1 cellular context compared by ENCODE assay signal in the genomic region with DNA sequence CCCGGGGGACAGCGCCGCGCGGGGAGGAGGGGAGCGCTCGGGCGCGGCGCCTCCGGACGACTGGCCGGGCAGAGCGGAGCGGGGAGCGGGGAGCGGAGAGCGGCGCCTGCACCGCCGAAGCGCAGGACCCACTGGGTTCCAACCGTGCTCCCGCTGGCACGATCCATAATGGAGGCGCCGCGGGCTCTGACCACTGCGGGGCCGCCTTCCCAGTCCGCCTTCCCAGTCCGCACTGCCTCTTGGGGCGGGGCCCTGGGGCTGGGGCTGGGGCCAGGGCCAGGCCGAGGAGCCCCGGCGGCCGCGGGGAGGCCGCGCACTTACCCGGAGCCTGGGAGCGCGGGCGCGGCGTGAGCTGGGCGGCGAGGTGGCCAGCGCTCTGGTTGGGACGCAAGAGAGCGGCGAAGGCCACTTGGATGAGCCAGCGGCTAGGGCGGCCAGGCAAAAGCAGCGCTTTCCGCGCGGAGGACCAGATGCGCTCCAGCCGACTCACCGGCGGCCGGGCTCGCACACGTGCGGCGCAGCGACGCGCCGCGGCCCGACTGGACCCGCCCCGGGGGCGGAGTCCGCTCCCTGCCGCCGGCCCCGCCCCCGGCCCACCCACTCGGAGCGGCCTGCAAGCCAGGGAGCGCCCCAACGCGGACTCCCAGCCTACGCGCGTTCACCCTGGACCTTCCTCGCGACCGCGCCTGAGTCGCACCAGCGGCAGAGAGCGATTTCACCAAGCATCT.
TF ChIP-seq lines count a peak whose summit lies in the region.

A gene with protein sequence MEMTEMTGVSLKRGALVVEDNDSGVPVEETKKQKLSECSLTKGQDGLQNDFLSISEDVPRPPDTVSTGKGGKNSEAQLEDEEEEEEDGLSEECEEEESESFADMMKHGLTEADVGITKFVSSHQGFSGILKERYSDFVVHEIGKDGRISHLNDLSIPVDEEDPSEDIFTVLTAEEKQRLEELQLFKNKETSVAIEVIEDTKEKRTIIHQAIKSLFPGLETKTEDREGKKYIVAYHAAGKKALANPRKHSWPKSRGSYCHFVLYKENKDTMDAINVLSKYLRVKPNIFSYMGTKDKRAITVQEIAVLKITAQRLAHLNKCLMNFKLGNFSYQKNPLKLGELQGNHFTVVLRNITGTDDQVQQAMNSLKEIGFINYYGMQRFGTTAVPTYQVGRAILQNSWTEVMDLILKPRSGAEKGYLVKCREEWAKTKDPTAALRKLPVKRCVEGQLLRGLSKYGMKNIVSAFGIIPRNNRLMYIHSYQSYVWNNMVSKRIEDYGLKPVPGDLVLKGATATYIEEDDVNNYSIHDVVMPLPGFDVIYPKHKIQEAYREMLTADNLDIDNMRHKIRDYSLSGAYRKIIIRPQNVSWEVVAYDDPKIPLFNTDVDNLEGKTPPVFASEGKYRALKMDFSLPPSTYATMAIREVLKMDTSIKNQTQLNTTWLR (minus strand): TSS at position 541 of the 728 bp plus-strand sequence. CDS start 13,759 bp downstream, outside the sequence.

TF ChIP-seq in HepG2, 621 proteins besides CTCF, POLR2A, EP300 and RAD21 (continued from another document and continues in another):
- TF ChIP-seq, protein P1, sequence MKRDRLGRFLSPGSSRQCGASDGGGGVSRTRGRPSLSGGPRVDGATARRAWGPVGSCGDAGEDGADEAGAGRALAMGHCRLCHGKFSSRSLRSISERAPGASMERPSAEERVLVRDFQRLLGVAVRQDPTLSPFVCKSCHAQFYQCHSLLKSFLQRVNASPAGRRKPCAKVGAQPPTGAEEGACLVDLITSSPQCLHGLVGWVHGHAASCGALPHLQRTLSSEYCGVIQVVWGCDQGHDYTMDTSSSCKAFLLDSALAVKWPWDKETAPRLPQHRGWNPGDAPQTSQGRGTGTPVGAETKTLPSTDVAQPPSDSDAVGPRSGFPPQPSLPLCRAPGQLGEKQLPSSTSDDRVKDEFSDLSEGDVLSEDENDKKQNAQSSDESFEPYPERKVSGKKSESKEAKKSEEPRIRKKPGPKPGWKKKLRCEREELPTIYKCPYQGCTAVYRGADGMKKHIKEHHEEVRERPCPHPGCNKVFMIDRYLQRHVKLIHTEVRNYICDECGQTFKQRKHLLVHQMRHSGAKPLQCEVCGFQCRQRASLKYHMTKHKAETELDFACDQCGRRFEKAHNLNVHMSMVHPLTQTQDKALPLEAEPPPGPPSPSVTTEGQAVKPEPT (CRISPR knock-in tag; IDR thresholded peaks at IDR 0.05; ENCODE audit: low read depth) = no peak
- TF ChIP-seq POLR2AphosphoS5 (IDR thresholded peaks at IDR 0.05; ENCODE audit: low read depth, low read length) = peak; percentile 92
- TF ChIP-seq IRF1 (CRISPR knock-in tag; IDR thresholded peaks at IDR 0.05; ENCODE audit: low read depth) = no peak
- peak; percentile 25; the same call in 1 of the 2 replicates for TF ChIP-seq ZFYVE20 (CRISPR knock-in tag; IDR thresholded peaks at IDR 0.05; ENCODE audit: borderline replicate concordance, low read depth)
- TF ChIP-seq ZNF232 (CRISPR knock-in tag; IDR thresholded peaks at IDR 0.05; ENCODE audit: borderline replicate concordance) = 0 out of 2 replicates have a peak, but pooled peaks have one; percentile 68
- 0 out of 2 replicates have a peak, but pooled peaks have one; percentile 66 for TF ChIP-seq SAFB2 (CRISPR knock-in tag; IDR thresholded peaks at IDR 0.05; ENCODE audit: borderline replicate concordance, low read depth)
- no peak for TF ChIP-seq ESRRA (CRISPR knock-in tag; IDR thresholded peaks at IDR 0.05; ENCODE audit: low read depth)
- TF ChIP-seq DNMT3B (CRISPR knock-in tag; conservative IDR thresholded peaks at IDR 0.05) = no peak
- TF ChIP-seq ASH2L (IDR thresholded peaks at IDR 0.05; ENCODE audit: insufficient read length, low read depth, low read length) = peak; percentile 65
- no peak; the same call in 1 of the 2 replicates for TF ChIP-seq EED (CRISPR knock-in tag; IDR thresholded peaks at IDR 0.05)
- 0 out of 2 replicates have a peak, but pooled peaks have one; percentile 8 for TF ChIP-seq ZNF713 (CRISPR knock-in tag; IDR thresholded peaks at IDR 0.05)
- TF ChIP-seq, protein P2, sequence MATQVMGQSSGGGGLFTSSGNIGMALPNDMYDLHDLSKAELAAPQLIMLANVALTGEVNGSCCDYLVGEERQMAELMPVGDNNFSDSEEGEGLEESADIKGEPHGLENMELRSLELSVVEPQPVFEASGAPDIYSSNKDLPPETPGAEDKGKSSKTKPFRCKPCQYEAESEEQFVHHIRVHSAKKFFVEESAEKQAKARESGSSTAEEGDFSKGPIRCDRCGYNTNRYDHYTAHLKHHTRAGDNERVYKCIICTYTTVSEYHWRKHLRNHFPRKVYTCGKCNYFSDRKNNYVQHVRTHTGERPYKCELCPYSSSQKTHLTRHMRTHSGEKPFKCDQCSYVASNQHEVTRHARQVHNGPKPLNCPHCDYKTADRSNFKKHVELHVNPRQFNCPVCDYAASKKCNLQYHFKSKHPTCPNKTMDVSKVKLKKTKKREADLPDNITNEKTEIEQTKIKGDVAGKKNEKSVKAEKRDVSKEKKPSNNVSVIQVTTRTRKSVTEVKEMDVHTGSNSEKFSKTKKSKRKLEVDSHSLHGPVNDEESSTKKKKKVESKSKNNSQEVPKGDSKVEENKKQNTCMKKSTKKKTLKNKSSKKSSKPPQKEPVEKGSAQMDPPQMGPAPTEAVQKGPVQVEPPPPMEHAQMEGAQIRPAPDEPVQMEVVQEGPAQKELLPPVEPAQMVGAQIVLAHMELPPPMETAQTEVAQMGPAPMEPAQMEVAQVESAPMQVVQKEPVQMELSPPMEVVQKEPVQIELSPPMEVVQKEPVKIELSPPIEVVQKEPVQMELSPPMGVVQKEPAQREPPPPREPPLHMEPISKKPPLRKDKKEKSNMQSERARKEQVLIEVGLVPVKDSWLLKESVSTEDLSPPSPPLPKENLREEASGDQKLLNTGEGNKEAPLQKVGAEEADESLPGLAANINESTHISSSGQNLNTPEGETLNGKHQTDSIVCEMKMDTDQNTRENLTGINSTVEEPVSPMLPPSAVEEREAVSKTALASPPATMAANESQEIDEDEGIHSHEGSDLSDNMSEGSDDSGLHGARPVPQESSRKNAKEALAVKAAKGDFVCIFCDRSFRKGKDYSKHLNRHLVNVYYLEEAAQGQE (IDR thresholded peaks at IDR 0.05; ENCODE audit: borderline replicate concordance in 1 of 2, low read depth in 1 of 2, low read length in 2 of 2) = peak in 1 of 2 experiments; percentile 6; a peak in 1 of 4 replicates
- TF ChIP-seq BCLAF1 (IDR thresholded peaks at IDR 0.05) = no peak
- no peak for TF ChIP-seq SMAD3 (CRISPR knock-in tag; IDR thresholded peaks at IDR 0.05)
- no peak for TF ChIP-seq SRSF4 (IDR thresholded peaks at IDR 0.05; ENCODE audit: low read depth, low read length, poor library complexity, severe bottlenecking)
- 0 out of 2 replicates have a peak, but pooled peaks have one; percentile 42 for TF ChIP-seq ZFP37 (CRISPR knock-in tag; IDR thresholded peaks at IDR 0.05; ENCODE audit: borderline replicate concordance)
- 0 out of 2 replicates have a peak, but pooled peaks have one; percentile 70 for TF ChIP-seq ZNF343 (CRISPR knock-in tag; IDR thresholded peaks at IDR 0.05)
- TF ChIP-seq, protein P3, sequence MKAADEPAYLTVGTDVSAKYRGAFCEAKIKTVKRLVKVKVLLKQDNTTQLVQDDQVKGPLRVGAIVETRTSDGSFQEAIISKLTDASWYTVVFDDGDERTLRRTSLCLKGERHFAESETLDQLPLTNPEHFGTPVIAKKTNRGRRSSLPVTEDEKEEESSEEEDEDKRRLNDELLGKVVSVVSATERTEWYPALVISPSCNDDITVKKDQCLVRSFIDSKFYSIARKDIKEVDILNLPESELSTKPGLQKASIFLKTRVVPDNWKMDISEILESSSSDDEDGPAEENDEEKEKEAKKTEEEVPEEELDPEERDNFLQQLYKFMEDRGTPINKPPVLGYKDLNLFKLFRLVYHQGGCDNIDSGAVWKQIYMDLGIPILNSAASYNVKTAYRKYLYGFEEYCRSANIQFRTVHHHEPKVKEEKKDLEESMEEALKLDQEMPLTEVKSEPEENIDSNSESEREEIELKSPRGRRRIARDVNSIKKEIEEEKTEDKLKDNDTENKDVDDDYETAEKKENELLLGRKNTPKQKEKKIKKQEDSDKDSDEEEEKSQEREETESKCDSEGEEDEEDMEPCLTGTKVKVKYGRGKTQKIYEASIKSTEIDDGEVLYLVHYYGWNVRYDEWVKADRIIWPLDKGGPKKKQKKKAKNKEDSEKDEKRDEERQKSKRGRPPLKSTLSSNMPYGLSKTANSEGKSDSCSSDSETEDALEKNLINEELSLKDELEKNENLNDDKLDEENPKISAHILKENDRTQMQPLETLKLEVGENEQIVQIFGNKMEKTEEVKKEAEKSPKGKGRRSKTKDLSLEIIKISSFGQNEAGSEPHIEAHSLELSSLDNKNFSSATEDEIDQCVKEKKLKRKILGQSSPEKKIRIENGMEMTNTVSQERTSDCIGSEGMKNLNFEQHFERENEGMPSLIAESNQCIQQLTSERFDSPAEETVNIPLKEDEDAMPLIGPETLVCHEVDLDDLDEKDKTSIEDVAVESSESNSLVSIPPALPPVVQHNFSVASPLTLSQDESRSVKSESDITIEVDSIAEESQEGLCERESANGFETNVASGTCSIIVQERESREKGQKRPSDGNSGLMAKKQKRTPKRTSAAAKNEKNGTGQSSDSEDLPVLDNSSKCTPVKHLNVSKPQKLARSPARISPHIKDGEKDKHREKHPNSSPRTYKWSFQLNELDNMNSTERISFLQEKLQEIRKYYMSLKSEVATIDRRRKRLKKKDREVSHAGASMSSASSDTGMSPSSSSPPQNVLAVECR (CRISPR knock-in tag; IDR thresholded peaks at IDR 0.05; ENCODE audit: borderline replicate concordance) = peak; percentile 85; the same call in 1 of the 2 replicates
- 0 out of 2 replicates have a peak, but pooled peaks have one; percentile 33 for TF ChIP-seq RORA (CRISPR knock-in tag; IDR thresholded peaks at IDR 0.05)
- TF ChIP-seq, protein P4, sequence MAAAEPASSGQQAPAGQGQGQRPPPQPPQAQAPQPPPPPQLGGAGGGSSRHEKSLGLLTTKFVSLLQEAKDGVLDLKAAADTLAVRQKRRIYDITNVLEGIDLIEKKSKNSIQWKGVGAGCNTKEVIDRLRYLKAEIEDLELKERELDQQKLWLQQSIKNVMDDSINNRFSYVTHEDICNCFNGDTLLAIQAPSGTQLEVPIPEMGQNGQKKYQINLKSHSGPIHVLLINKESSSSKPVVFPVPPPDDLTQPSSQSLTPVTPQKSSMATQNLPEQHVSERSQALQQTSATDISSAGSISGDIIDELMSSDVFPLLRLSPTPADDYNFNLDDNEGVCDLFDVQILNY (CRISPR knock-in tag; conservative IDR thresholded peaks at IDR 0.05) = no peak
- peak; percentile 66 for TF ChIP-seq RFXAP (CRISPR knock-in tag; IDR thresholded peaks at IDR 0.05; ENCODE audit: borderline replicate concordance)
- no peak; the same call in 1 of the 2 replicates for TF ChIP-seq ZIK1 (CRISPR knock-in tag; IDR thresholded peaks at IDR 0.05; ENCODE audit: borderline replicate concordance, low read depth)
- TF ChIP-seq ONECUT2 (CRISPR knock-in tag; IDR thresholded peaks at IDR 0.05) = no peak; the same call in 1 of the 2 replicates
- TF ChIP-seq CHCHD3 (CRISPR knock-in tag; IDR thresholded peaks at IDR 0.05) = peak; percentile 76; the same call in 1 of the 2 replicates
- TF ChIP-seq ZNF749 (CRISPR knock-in tag; IDR thresholded peaks at IDR 0.05; ENCODE audit: borderline replicate concordance) = peak; percentile 28; the same call in 1 of the 2 replicates
- peak; percentile 95 for TF ChIP-seq MAX (IDR thresholded peaks at IDR 0.05)
- 0 out of 2 replicates have a peak, but pooled peaks have one; percentile 5 for TF ChIP-seq TBX2 (CRISPR knock-in tag; IDR thresholded peaks at IDR 0.05; ENCODE audit: borderline replicate concordance)
- TF ChIP-seq, protein P5, sequence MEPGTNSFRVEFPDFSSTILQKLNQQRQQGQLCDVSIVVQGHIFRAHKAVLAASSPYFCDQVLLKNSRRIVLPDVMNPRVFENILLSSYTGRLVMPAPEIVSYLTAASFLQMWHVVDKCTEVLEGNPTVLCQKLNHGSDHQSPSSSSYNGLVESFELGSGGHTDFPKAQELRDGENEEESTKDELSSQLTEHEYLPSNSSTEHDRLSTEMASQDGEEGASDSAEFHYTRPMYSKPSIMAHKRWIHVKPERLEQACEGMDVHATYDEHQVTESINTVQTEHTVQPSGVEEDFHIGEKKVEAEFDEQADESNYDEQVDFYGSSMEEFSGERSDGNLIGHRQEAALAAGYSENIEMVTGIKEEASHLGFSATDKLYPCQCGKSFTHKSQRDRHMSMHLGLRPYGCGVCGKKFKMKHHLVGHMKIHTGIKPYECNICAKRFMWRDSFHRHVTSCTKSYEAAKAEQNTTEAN (CRISPR knock-in tag; conservative IDR thresholded peaks at IDR 0.05) = peak; percentile 79
- no peak for TF ChIP-seq NFIB (CRISPR knock-in tag; IDR thresholded peaks at IDR 0.05; ENCODE audit: borderline replicate concordance)
- TF ChIP-seq MED1 (CRISPR knock-in tag; IDR thresholded peaks at IDR 0.05) = peak; percentile 68
- TF ChIP-seq ZSCAN25 (CRISPR knock-in tag; IDR thresholded peaks at IDR 0.05) = no peak
- TF ChIP-seq ZNF260 (CRISPR knock-in tag; IDR thresholded peaks at IDR 0.05; ENCODE audit: borderline replicate concordance, low read depth) = no peak
